Comparison of ENCODE assay signal across 12 cellular contexts in genomic region chr5:151063590-151063989, GRCh38. TPM values are rescaled to one million over a fixed set of nuclear protein-coding genes. Genes with fewer than 3 reads are reported as not detected.
A peak's percentile ranks its signal among the peaks of the same experiment; 100 is the strongest.
DNase-seq lines count a peak whose midpoint lies in the region; ATAC-seq and TF ChIP-seq lines count a peak whose summit lies in the region.
"Had no signal": no experiment of that assay in that cellular context is flagged by ENCODE, and none has a peak within 500 bp of the region (broad histone marks: within the 10 kb centered on the region; RNA-seq: fewer than 3 reads in every experiment).

No MANE protein-coding gene starts in this region.

- no TSS peak for BruUV-seq in PC-9 (replicated peaks; lab: Mats Ljungman, UMichigan)

- H3K27me3 ChIP-seq in BLaER1 treated with 17β-estradiol and CSF1 and Interleukin-3, amounts not matched to agents 10 nM and 100 nM, result no peaks in the 10 kb centered on the region
- no peaks in the 10 kb centered on the region for H3K27me3 ChIP-seq in PC-9 (ENCODE audit: insufficient read depth, low read depth)
- H3K27me3 ChIP-seq in parathyroid adenoma (ENCODE audit: control insufficient read depth, insufficient read depth, low read length), result no peaks in the 10 kb centered on the region

- H3K4me3 Mint-ChIP-seq in endothelial cell (ENCODE audit: unreplicated experiment), result peak overlapping the region; percentile 79
- H3K4me3 Mint-ChIP-seq: T-cell had no signal

- ATAC-seq in HG03196 (IDR thresholded peaks at IDR 0.05; ENCODE audit: unreplicated experiment) (no peak), GM21786 (IDR thresholded peaks at IDR 0.05; ENCODE audit: unreplicated experiment) (no peak), HG02884 (IDR thresholded peaks at IDR 0.05; ENCODE audit: unreplicated experiment) (no peak)
- ATAC-seq: T-cell had no signal

- peaks cover 7% of the 10 kb centered on the region for H3K27me3 Mint-ChIP-seq in endothelial cell (ENCODE audit: unreplicated experiment)
- H3K27me3 Mint-ChIP-seq: T-cell had no signal

- peaks cover 7% of the 10 kb centered on the region; the same call in 1 of the 2 replicates for H3F3A ChIP-seq in PC-9 (ENCODE audit: insufficient read depth, low read depth)

- peaks cover 11% of the 10 kb centered on the region for H3K4me1 Mint-ChIP-seq in endothelial cell (ENCODE audit: unreplicated experiment)

- CTCF ChIA-PET in PC-9 (lab: Charles Lee), result interaction anchor here (0.8 kb wide), 1 partner anchor 15 kb away, joined by 3 read pairs; no protein-coding TSS in a partner anchor

- H4K20me1 ChIP-seq in BLaER1 treated with 17β-estradiol and CSF1 and Interleukin-3, amounts not matched to agents 10 nM and 100 nM, result peaks cover 23 to 72% (median 47%) of the 10 kb centered on the region in 11 experiments; a peak in 21 of 22 replicates
- H4K20me1 ChIP-seq in PC-9 (ENCODE audit: insufficient read depth), result no peaks in the 10 kb centered on the region; the same call in 1 of the 2 replicates

- TF ChIP-seq CTCF in PC-9 (conservative IDR thresholded peaks at IDR 0.05), result no peak
- no peak for TF ChIP-seq CTCF in endothelial cell (IDR thresholded peaks at IDR 0.05; ENCODE audit: unreplicated experiment)
- TF ChIP-seq CTCF in parathyroid adenoma (IDR thresholded peaks at IDR 0.05), result no peak

- H3K9me3 Mint-ChIP-seq in endothelial cell (ENCODE audit: unreplicated experiment), result no peaks in the 10 kb centered on the region
- H3K9me3 Mint-ChIP-seq: T-cell had no signal

- POLR2A ChIA-PET in PC-9 (lab: Charles Lee; ENCODE audit: unreplicated experiment), result no interaction called here

- H3K27ac ChIP-seq in BLaER1 treated with 17β-estradiol and CSF1 and Interleukin-3, amounts not matched to agents 10 nM and 100 nM, result peak overlapping the region; percentile 62 to 92 (median 85)
- H3K27ac ChIP-seq in PC-9 (peak overlapping the region; percentile 53), parathyroid adenoma (peak overlapping the region; percentile 17)

- no peaks in the 10 kb centered on the region for H3K9me2 ChIP-seq in PC-9 (ENCODE audit: insufficient read depth)

- H3K9me3 ChIP-seq in BLaER1 treated with 17β-estradiol and CSF1 and Interleukin-3, amounts not matched to agents 10 nM and 100 nM (replicated peaks in 1 of 11), result no peaks in the 10 kb centered on the region
- H3K9me3 ChIP-seq in PC-9 (ENCODE audit: insufficient read depth, low read depth) (no peaks in the 10 kb centered on the region), parathyroid adenoma (ENCODE audit: control insufficient read depth, low read length) (no peaks in the 10 kb centered on the region)

- no peak overlapping the region for H3K27ac Mint-ChIP-seq in endothelial cell (ENCODE audit: unreplicated experiment)

- H3K4me2 ChIP-seq in BLaER1 treated with 17β-estradiol and CSF1 and Interleukin-3, amounts not matched to agents 10 nM and 100 nM, result peak overlapping the region; percentile 43 to 97 (median 88)
- H3K4me2 ChIP-seq in PC-9 (peak overlapping the region; percentile 37), parathyroid adenoma (ENCODE audit: low read length) (no peak overlapping the region)

- DNase-seq in PC-9 (no peak), endothelial cell (ENCODE audit: low spot score) (no peak), LoVo (ENCODE audit: low spot score) (no peak)
- DNase-seq: amygdala, DND-41, NCI-H1417 treated with DMSO at 0.1 percent for 48 hours, T-cell had no signal

- peaks cover 73 to 100% (median 100%) of the 10 kb centered on the region in 10 experiments for H3K4me1 ChIP-seq in BLaER1 treated with 17β-estradiol and CSF1 and Interleukin-3, amounts not matched to agents 10 nM and 100 nM
- peaks cover 38% of the 10 kb centered on the region for H3K4me1 ChIP-seq in PC-9 (replicated peaks; ENCODE audit: insufficient read depth)
- H3K4me1 ChIP-seq in parathyroid adenoma, result peaks cover 43% of the 10 kb centered on the region

- intact Hi-C loops in PC-9 (cut with micrococcal nuclease; ENCODE audit: unreplicated experiment), result loop anchor here (1.0 kb wide), 1 partner anchor 9 kb away; no protein-coding TSS in a partner anchor

- H2AFZ ChIP-seq in PC-9 (no peak overlapping the region), parathyroid adenoma (no peak overlapping the region)

- peaks cover 51% of the 10 kb centered on the region for H3K79me2 ChIP-seq in PC-9 (ENCODE audit: low read depth)
- peaks cover 93% of the 10 kb centered on the region for H3K79me2 ChIP-seq in parathyroid adenoma

- H3K4me3 ChIP-seq in BLaER1 treated with 17β-estradiol and CSF1 and Interleukin-3, amounts not matched to agents 10 nM and 100 nM, result peak overlapping the region in 4 of 10 experiments; percentile 21 to 50 (median 32); a peak in 6 of 20 replicates
- H3K4me3 ChIP-seq in PC-9 (no peak overlapping the region), parathyroid adenoma (ENCODE audit: low read depth, low read length) (no peak overlapping the region)

- peak overlapping the region; percentile 30 to 75 (median 65); a peak in 20 of 22 replicates for H3K9ac ChIP-seq in BLaER1 treated with 17β-estradiol and CSF1 and Interleukin-3, amounts not matched to agents 10 nM and 100 nM
- H3K9ac ChIP-seq in parathyroid adenoma, result no peak overlapping the region

- peaks cover 47% of the 10 kb centered on the region for H3K36me3 Mint-ChIP-seq in endothelial cell (ENCODE audit: low read depth, unreplicated experiment)

- H3K36me3 ChIP-seq in BLaER1 treated with 17β-estradiol and CSF1 and Interleukin-3, amounts not matched to agents 10 nM and 100 nM, result peaks cover 50 to 88% (median 70%) of the 10 kb centered on the region in 11 experiments
- H3K36me3 ChIP-seq in PC-9 (ENCODE audit: low read depth) (peaks cover 17% of the 10 kb centered on the region), parathyroid adenoma (ENCODE audit: control insufficient read depth, insufficient read depth, low read length) (no peaks in the 10 kb centered on the region)

RNA-seq across cellular contexts. Expression of gene TNIP1, which starts 17.2 kb away (rescaled TPM):
- total RNA-seq in PC-9 (2021) (122 and 124 TPM in 2 replicates), endothelial cell (ENCODE audit: unreplicated experiment) (76.0 TPM)

RNA-seq across cellular contexts. Expression of gene GPX3, which starts 43.2 kb away (rescaled TPM):
- total RNA-seq in PC-9 (2021), result 84.6 and 93.2 TPM in 2 replicates
- 32.5 TPM for total RNA-seq in endothelial cell (ENCODE audit: unreplicated experiment)

Comparison
In these comparisons a context has a peak if more than half of its experiments do, and no peak if none do; other contexts are left out.
1. H3K27ac ChIP-seq: peak in every context shown above with its lines; median percentile 85 in BLaER1 treated with 17β-estradiol and CSF1 and Interleukin-3, amounts not matched to agents 10 nM and 100 nM; 53 in PC-9; 17 in parathyroid adenoma.